In genomic region chr3:114323546-114324254, GRCh38 we compare ENCODE assay signal across 11 cellular contexts. TPM values are rescaled to one million over a fixed set of nuclear protein-coding genes. Genes with fewer than 3 reads are reported as not detected.
DNase-seq lines count a peak whose midpoint lies in the region; ATAC-seq, FAIRE-seq and TF ChIP-seq lines count a peak whose summit lies in the region.
"Had no signal": no experiment of that assay in that cellular context is flagged by ENCODE, and none has a peak within 500 bp of the region (broad histone marks: within the 10 kb centered on the region; RNA-seq: fewer than 3 reads in every experiment).

No MANE protein-coding gene starts in this region.

- no peaks in the 10 kb centered on the region for H3K27me3 Mint-ChIP-seq in activated naive CD8-positive, alpha-beta T cell
- no peaks in the 10 kb centered on the region for H3K27me3 Mint-ChIP-seq in stimulated activated naive CD8-positive, alpha-beta T cell treated with anti-CD3 and anti-CD28 coated beads, Interleukin-15, amount 100 ng/mL, for 72 hours

- no peaks in the 10 kb centered on the region for H3K9me3 Mint-ChIP-seq in activated naive CD8-positive, alpha-beta T cell (ENCODE audit: low read depth)
- H3K9me3 Mint-ChIP-seq in stimulated activated naive CD8-positive, alpha-beta T cell treated with anti-CD3 and anti-CD28 coated beads, Interleukin-15, amount 100 ng/mL, for 72 hours: peaks cover 0 to 4% of the 10 kb centered on the region in 2 donors

- intact Hi-C loops in HepG2 (cut with micrococcal nuclease; ENCODE audit: unreplicated experiment) (no loop called here), right lobe of liver (cut with DNase I) (no loop called here)

- H3K4me1 ChIP-seq in HepG2 (ENCODE audit: insufficient read depth, low read length) (peaks cover 21% of the 10 kb centered on the region; the same call in 1 of the 2 replicates), right lobe of liver (no peaks in the 10 kb centered on the region)

- H2AFZ ChIP-seq in HepG2 (ENCODE audit: low read length): no peak overlapping the region

- in situ Hi-C loops in HepG2 (cut with HindIII; ENCODE audit: extremely low pct_ligation_motif_present, low pct_unique_long_range_greater_than_20kb): no loop called here
- in situ Hi-C loops in GM13977 (cut with MboI; ENCODE audit: low pct_unique_long_range_greater_than_20kb, low sequenced_read_pairs, unreplicated experiment): no loop called here

- no peaks in the 10 kb centered on the region for H3K36me3 ChIP-seq in HepG2 (replicated peaks in 1 of 2; ENCODE audit: control insufficient read depth in 1 of 2, insufficient read depth in 2 of 2, low read length in 2 of 2)
- no peaks in the 10 kb centered on the region for H3K36me3 ChIP-seq in right lobe of liver

- peaks cover 14% of the 10 kb centered on the region for H3K36me3 Mint-ChIP-seq in activated naive CD8-positive, alpha-beta T cell

- H3K27ac Mint-ChIP-seq in activated naive CD8-positive, alpha-beta T cell: peak overlapping the region; percentile 78
- H3K27ac Mint-ChIP-seq in stimulated activated naive CD8-positive, alpha-beta T cell treated with anti-CD3 and anti-CD28 coated beads, Interleukin-15, amount 100 ng/mL, for 72 hours: peak overlapping the region; percentile 78 to 86

- ATAC-seq in HepG2 (peak; percentile 43; the same call in 1 of the 3 replicates), right lobe of liver (no peak), HG02973 (IDR thresholded peaks at IDR 0.05; ENCODE audit: unreplicated experiment) (peak; percentile 53), GM21367 (IDR thresholded peaks at IDR 0.05; ENCODE audit: unreplicated experiment) (no peak)
- ATAC-seq in stimulated activated naive CD8-positive, alpha-beta T cell treated with anti-CD3 and anti-CD28 coated beads, Interleukin-15, amount 100 ng/mL, for 72 hours: peak; percentile 73

- H3K4me1 Mint-ChIP-seq in activated naive CD8-positive, alpha-beta T cell (ENCODE audit: low read depth): peaks cover 70% of the 10 kb centered on the region
- H3K4me1 Mint-ChIP-seq in stimulated activated naive CD8-positive, alpha-beta T cell treated with anti-CD3 and anti-CD28 coated beads, Interleukin-15, amount 100 ng/mL, for 72 hours: peaks cover 97% of the 10 kb centered on the region

- BruUV-seq in HepG2 (replicated peaks; lab: Mats Ljungman, UMichigan): no TSS peak

- no peak overlapping the region for H3K4me3 ChIP-seq in HepG2 (replicated peaks in 1 of 3; ENCODE audit: insufficient read depth in 1 of 3, low read depth in 2 of 3, low read length in 3 of 3)
- H3K4me3 ChIP-seq in right lobe of liver: no peak overlapping the region

- H3K9me3 ChIP-seq in HepG2 (ENCODE audit: low read length) (no peaks in the 10 kb centered on the region), right lobe of liver (no peaks in the 10 kb centered on the region)

- CTCF ChIA-PET in HepG2 (lab: Yijun Ruan, JAX; ENCODE audit: low intra/inter-chr PET ratio, low total read pairs): no interaction called here

- TF ChIP-seq CTCF in HepG2 (CRISPR knock-in tag; IDR thresholded peaks at IDR 0.05) (no peak), right lobe of liver (IDR thresholded peaks at IDR 0.05) (no peak), GM13977 (IDR thresholded peaks at IDR 0.05; ENCODE audit: extremely low read depth, insufficient read depth, missing control alignments) (no peak)

- no peak for FAIRE-seq in HepG2 (lab: Jason Lieb, UNC)

- no peak overlapping the region for H3K4me2 ChIP-seq in HepG2 (ENCODE audit: low read depth, low read length)

- no peak for TF ChIP-seq RAD21 in HepG2 (CRISPR knock-in tag; IDR thresholded peaks at IDR 0.05)

- no peak overlapping the region for H3K9ac ChIP-seq in HepG2 (ENCODE audit: insufficient read depth, low read depth, low read length)

- H3K4me3 Mint-ChIP-seq in activated naive CD8-positive, alpha-beta T cell: peak overlapping the region; percentile 0
- H3K4me3 Mint-ChIP-seq in stimulated activated naive CD8-positive, alpha-beta T cell treated with anti-CD3 and anti-CD28 coated beads, Interleukin-15, amount 100 ng/mL, for 72 hours: peak overlapping the region; percentile 59 to 81

- no peak for DNase-seq in HepG2 (ENCODE audit: low spot score)
- DNase-seq in right lobe of liver: no peak
- no peak for DNase-seq in stimulated activated naive CD8-positive, alpha-beta T cell treated with anti-CD3 and anti-CD28 coated beads, Interleukin-15, amount 100 ng/mL, for 72 hours
- DNase-seq in SHP77 (lab: John Stamatoyannopoulos, UW): no peak
- no peak for DNase-seq in GM13977 (ENCODE audit: low spot score)
- DNase-seq: activated CD4-positive, alpha-beta T cell treated with anti-CD3 and anti-CD28 coated beads for 4 hours had no signal

- TF ChIP-seq POLR2A in HepG2 (IDR thresholded peaks at IDR 0.05; ENCODE audit: insufficient read depth in 1 of 2, low read depth in 2 of 2, low read length in 2 of 2): no peak
- TF ChIP-seq POLR2A in right lobe of liver (IDR thresholded peaks at IDR 0.05): no peak

- no peaks in the 10 kb centered on the region for H3K79me2 ChIP-seq in HepG2 (ENCODE audit: insufficient read depth, low read length)

- TF ChIP-seq EP300 in HepG2 (IDR thresholded peaks at IDR 0.05; ENCODE audit: low read depth in 2 of 2, low read length in 2 of 2) (no peak), HepG2 (CRISPR knock-in tag; IDR thresholded peaks at IDR 0.05; ENCODE audit: borderline replicate concordance) (no peak)

- POLR2A ChIA-PET in HepG2 (lab: Yijun Ruan, JAX): no interaction called here

- no peaks in the 10 kb centered on the region for H4K20me1 ChIP-seq in HepG2 (ENCODE audit: insufficient read depth, low read length)

- WGBS in HepG2 (ENCODE audit: low lambda C conversion rate): 94% methylated on average over 3 of the region's 3 CpGs
- WGBS in right lobe of liver (ENCODE audit: insufficient coverage, low coverage, low lambda C conversion rate, missing lambda C conversion rate): 92% methylated on average over 3 of the region's 3 CpGs

- no peak overlapping the region for H3K27ac ChIP-seq in HepG2 (ENCODE audit: extremely low read length, insufficient read depth, low read length)
- no peak overlapping the region for H3K27ac ChIP-seq in right lobe of liver

- no peaks in the 10 kb centered on the region for H3K27me3 ChIP-seq in HepG2 (ENCODE audit: control insufficient read depth in 1 of 2, insufficient read depth in 2 of 2, low read length in 2 of 2)
- no peaks in the 10 kb centered on the region for H3K27me3 ChIP-seq in right lobe of liver

TF ChIP-seq in HepG2, 621 proteins besides CTCF, POLR2A, EP300 and RAD21:
- TF ChIP-seq MXI1 (IDR thresholded peaks at IDR 0.05; ENCODE audit: borderline replicate concordance, low read depth, low read length) (no peak), SOX5 (CRISPR knock-in tag; IDR thresholded peaks at IDR 0.05; ENCODE audit: borderline replicate concordance) (peak; percentile 73; the same call in 1 of the 2 replicates)

RNA-seq across cellular contexts. Expression of gene TIGIT, which starts 29.9 kb away (rescaled TPM):
- total RNA-seq in HepG2 (2016; rRNA removed; fragmentation: Illumina TruSeq; extraction: Trizol) (not detected in 2 replicates), right lobe of liver (1 to 10 TPM in 1 of 6 experiments, under 1 TPM in 5; 0.09 to 1.2 (median 0.30) TPM)
- total RNA-seq in HepG2 (2016; cell fraction: cytosol; rRNA removed; fragmentation: Illumina TruSeq; extraction: Trizol; ENCODE audit: low read depth): not detected in 2 replicates
- total RNA-seq in HepG2 (2016; cell fraction: insoluble cytoplasmic fraction; rRNA removed; fragmentation: Illumina TruSeq; extraction: Trizol): not detected in 2 replicates
- total RNA-seq in HepG2 (2016; cell fraction: membrane; rRNA removed; fragmentation: Illumina TruSeq; extraction: Trizol): not detected in 2 replicates
- not detected in 2 replicates for total RNA-seq in HepG2 (2016; cell fraction: nucleus; rRNA removed; fragmentation: Illumina TruSeq; extraction: Trizol)
- polyA plus RNA-seq in HepG2 (2011; rRNA removed): not detected in 2 replicates
- polyA plus RNA-seq in HepG2 (2011; cell fraction: cytosol; rRNA removed): not detected in 2 replicates
- not detected in 2 replicates for polyA plus RNA-seq in HepG2 (2011; cell fraction: nucleus; rRNA removed)
- not detected in 2 replicates for polyA plus RNA-seq in HepG2 (2012)
- not detected in 2 replicates for polyA plus RNA-seq in HepG2 (2016; cell fraction: cytosol; fragmentation: Illumina TruSeq; extraction: Trizol; ENCODE audit: low read depth)
- polyA plus RNA-seq in HepG2 (2016; cell fraction: insoluble cytoplasmic fraction; fragmentation: Illumina TruSeq; extraction: Trizol; ENCODE audit: low read depth): not detected in 2 replicates
- polyA plus RNA-seq in HepG2 (2016; cell fraction: membrane; fragmentation: Illumina TruSeq; extraction: Trizol; ENCODE audit: low read depth): not detected in 2 replicates
- polyA plus RNA-seq in HepG2 (2016; cell fraction: nucleus; fragmentation: Illumina TruSeq; extraction: Trizol; ENCODE audit: insufficient read depth, low read depth): not detected in 2 replicates
- 0.05 TPM in 1 of 2 replicates, not detected in the other for polyA minus RNA-seq in HepG2 (2011; rRNA and poly(A)+ RNA removed; ENCODE audit: low replicate concordance)
- polyA minus RNA-seq in HepG2 (2011; cell fraction: cytosol; rRNA and poly(A)+ RNA removed): not detected in 2 replicates
- polyA minus RNA-seq in HepG2 (2011; cell fraction: nucleus; rRNA and poly(A)+ RNA removed): not detected in 2 replicates
- total RNA-seq: dermis microvascular lymphatic vessel endothelial cell, HT-29 had no signal

Comparison
In these comparisons a context has a peak if more than half of its experiments do, and no peak if none do; other contexts are left out.
1. ATAC-seq: peak in HepG2 (single experiment), HG02973 (single experiment) and stimulated activated naive CD8-positive, alpha-beta T cell treated with anti-CD3 and anti-CD28 coated beads, Interleukin-15, amount 100 ng/mL, for 72 hours (single experiment); none in right lobe of liver (0 of 4) and GM21367 (single experiment).